ENCODE assay signal across 16 cellular contexts in genomic region chr11:36451681-36452080, GRCh38. TPM values are rescaled to one million over a fixed set of nuclear protein-coding genes. Genes with fewer than 3 reads are reported as not detected.
A peak's percentile ranks its signal among the peaks of the same experiment; 100 is the strongest.
DNase-seq lines count a peak whose midpoint lies in the region; ATAC-seq and TF ChIP-seq lines count a peak whose summit lies in the region.
"Had no signal": no experiment of that assay in that cellular context is flagged by ENCODE, and none has a peak within 500 bp of the region (broad histone marks: within the 10 kb centered on the region; RNA-seq: fewer than 3 reads in every experiment).

No MANE protein-coding gene starts in this region.

- H3K4me3 ChIP-seq in HL-60 (replicated peaks; ENCODE audit: insufficient read depth, low read length): no peak overlapping the region
- no peak overlapping the region for H3K4me3 ChIP-seq in naive thymus-derived CD4-positive, alpha-beta T cell (ENCODE audit: low read length)
- no peak overlapping the region for H3K4me3 ChIP-seq in lower leg skin (ENCODE audit: low read depth, poor library complexity, severe bottlenecking)
- H3K4me3 ChIP-seq: Peyer's patch had no signal

- H3K9me3 Mint-ChIP-seq in CD4-positive, alpha-beta T cell: no peaks in the 10 kb centered on the region
- H3K9me3 Mint-ChIP-seq in activated CD4-positive, alpha-beta memory T cell treated with anti-CD3 and anti-CD28 coated beads for 36 hours: no peaks in the 10 kb centered on the region
- H3K9me3 Mint-ChIP-seq in naive thymus-derived CD4-positive, alpha-beta T cell: peaks cover 0 to 2% (median 0%) of the 10 kb centered on the region in 11 donors
- H3K9me3 Mint-ChIP-seq: H9, IgD-negative memory B cell had no signal

- CTCF ChIA-PET in CD4-positive, alpha-beta T cell (lab: Charles Lee): no interaction called here
- CTCF ChIA-PET in activated CD4-positive, alpha-beta memory T cell treated with anti-CD3 and anti-CD28 coated beads for 36 hours (lab: Charles Lee): interaction anchor here (1.0 to 2.8 kb wide), 7 partner anchors 27 to 159 kb away, joined by 3 to 10 read pairs (median 5); no protein-coding TSS in a partner anchor
- CTCF ChIA-PET in naive thymus-derived CD4-positive, alpha-beta T cell (lab: Charles Lee): no interaction called here
- CTCF ChIA-PET in RWPE1 (lab: Yijun Ruan, JAX): no interaction called here

- H3K36me3 ChIP-seq in naive thymus-derived CD4-positive, alpha-beta T cell (ENCODE audit: control insufficient read depth in 2 of 3, insufficient read depth in 3 of 3, low read length in 3 of 3): peaks cover 0 to 15% (median 0%) of the 10 kb centered on the region in 3 experiments

- WGBS in lower leg skin, 2 donors: 95 to 100% methylated on average over 1 of the region's 1 CpG

- no peak for TF ChIP-seq CTCF in CD4-positive, alpha-beta T cell (IDR thresholded peaks at IDR 0.05)
- no peak for TF ChIP-seq CTCF in HL-60 (IDR thresholded peaks at IDR 0.05; ENCODE audit: insufficient read depth, low read length)
- TF ChIP-seq CTCF in lower leg skin (IDR thresholded peaks at IDR 0.05): no peak
- no peak for TF ChIP-seq CTCF in RWPE1 (conservative IDR thresholded peaks at IDR 0.05; ENCODE audit: low read depth)

- H3K36me3 Mint-ChIP-seq in CD4-positive, alpha-beta T cell (ENCODE audit: low read depth): no peaks in the 10 kb centered on the region
- H3K36me3 Mint-ChIP-seq in activated CD4-positive, alpha-beta memory T cell treated with anti-CD3 and anti-CD28 coated beads for 36 hours: peaks cover 41% of the 10 kb centered on the region
- H3K36me3 Mint-ChIP-seq in naive thymus-derived CD4-positive, alpha-beta T cell: peaks cover 0 to 22% (median 0%) of the 10 kb centered on the region in 5 donors
- H3K36me3 Mint-ChIP-seq: IgD-negative memory B cell had no signal

- POLR2A ChIA-PET in CD4-positive, alpha-beta T cell (lab: Charles Lee): interaction anchor here (1.5 kb wide), 1 partner anchor 74 kb away, joined by 4 read pairs; no protein-coding TSS in a partner anchor
- POLR2A ChIA-PET in activated CD4-positive, alpha-beta memory T cell treated with anti-CD3 and anti-CD28 coated beads for 36 hours (lab: Charles Lee): interaction anchor here (1.6 kb wide), 1 partner anchor 10 kb away, joined by 5 read pairs; no protein-coding TSS in a partner anchor
- POLR2A ChIA-PET in naive thymus-derived CD4-positive, alpha-beta T cell (lab: Charles Lee): no interaction called here
- POLR2A ChIA-PET in RWPE1 (lab: Yijun Ruan, JAX; ENCODE audit: low non-redundant PET): no interaction called here

- no peak overlapping the region for H3K27ac ChIP-seq in CD4-positive, alpha-beta T cell (ENCODE audit: low read depth, low read length)
- peak overlapping the region; percentile 42 for H3K27ac ChIP-seq in HL-60 (replicated peaks)
- no peak overlapping the region for H3K27ac ChIP-seq in naive thymus-derived CD4-positive, alpha-beta T cell (ENCODE audit: low read depth, low read length)
- no peak overlapping the region for H3K27ac ChIP-seq in RWPE1

- peak overlapping the region; percentile 42 for H3K4me3 Mint-ChIP-seq in CD4-positive, alpha-beta T cell
- no peak overlapping the region for H3K4me3 Mint-ChIP-seq in activated CD4-positive, alpha-beta memory T cell treated with anti-CD3 and anti-CD28 coated beads for 36 hours
- H3K4me3 Mint-ChIP-seq in naive thymus-derived CD4-positive, alpha-beta T cell: peak overlapping the region in 8 of 10 donors; percentile 6 to 80 (median 22)
- H3K4me3 Mint-ChIP-seq: H9, IgD-negative memory B cell had no signal

- no peaks in the 10 kb centered on the region for H3K9me3 ChIP-seq in CD4-positive, alpha-beta T cell (ENCODE audit: control insufficient read depth, low read length)
- H3K9me3 ChIP-seq in naive thymus-derived CD4-positive, alpha-beta T cell (ENCODE audit: control insufficient read depth in 2 of 3, low read length in 3 of 3): no peaks in the 10 kb centered on the region
- H3K9me3 ChIP-seq: Peyer's patch, SK-N-SH had no signal

- no peak for TF ChIP-seq POLR2A in lower leg skin (IDR thresholded peaks at IDR 0.05)

- no peak for DNase-seq in CD4-positive, alpha-beta T cell
- DNase-seq in HL-60 (ENCODE audit: low read depth in 1 of 2, low spot score in 1 of 2): no peak
- no peak for DNase-seq in activated CD4-positive, alpha-beta memory T cell treated with anti-CD3 and anti-CD28 coated beads for 36 hours
- DNase-seq in naive thymus-derived CD4-positive, alpha-beta T cell: no peak
- DNase-seq in lower leg skin (ENCODE audit: low spot score in 2 of 2): no peak
- no peak for DNase-seq in UCSD-AML1 (lab: John Stamatoyannopoulos, UW; ENCODE audit: unreplicated experiment)
- DNase-seq in RWPE1 (ENCODE audit: low spot score): no peak
- DNase-seq: H9, NCI-H1417, NCI-H2029, NCI-H510A, Peyer's patch, SHP77, SK-N-SH had no signal

- no peak for ATAC-seq in CD4-positive, alpha-beta T cell (ENCODE audit: poor library complexity)
- no peak for ATAC-seq in naive thymus-derived CD4-positive, alpha-beta T cell
- ATAC-seq in HG02970 (IDR thresholded peaks at IDR 0.05; ENCODE audit: low FRiP score, unreplicated experiment): no peak

- H3K27me3 Mint-ChIP-seq in CD4-positive, alpha-beta T cell: no peaks in the 10 kb centered on the region
- no peaks in the 10 kb centered on the region for H3K27me3 Mint-ChIP-seq in activated CD4-positive, alpha-beta memory T cell treated with anti-CD3 and anti-CD28 coated beads for 36 hours
- H3K27me3 Mint-ChIP-seq in naive thymus-derived CD4-positive, alpha-beta T cell: no peaks in the 10 kb centered on the region
- H3K27me3 Mint-ChIP-seq: IgD-negative memory B cell had no signal

- H3K4me1 ChIP-seq in naive thymus-derived CD4-positive, alpha-beta T cell (ENCODE audit: control insufficient read depth in 2 of 2, insufficient read depth in 2 of 2, low read length in 2 of 2): peaks cover 28 to 41% of the 10 kb centered on the region in 2 donors

- intact Hi-C loops in CD4-positive, alpha-beta T cell (cut with DNase I, micrococcal nuclease): loop anchor here in 1 of 2 experiments (10.0 kb wide), 1 partner anchor 97 kb away; no protein-coding TSS in a partner anchor
- intact Hi-C loops in activated CD4-positive, alpha-beta memory T cell treated with anti-CD3 and anti-CD28 coated beads for 36 hours (cut with micrococcal nuclease): loop anchor here (5.0 kb wide), 2 partner anchors 59 to 74 kb away; no protein-coding TSS in a partner anchor
- intact Hi-C loops in naive thymus-derived CD4-positive, alpha-beta T cell (cut with micrococcal nuclease): loop anchor here in 1 of 2 donors (5.0 kb wide), 1 partner anchor 44 kb away; no protein-coding TSS in a partner anchor
- intact Hi-C loops in lower leg skin (cut with DNase I; ENCODE audit: low total_unique reads): no loop called here

- H3K4me1 Mint-ChIP-seq in CD4-positive, alpha-beta T cell (ENCODE audit: low read depth): peaks cover 46% of the 10 kb centered on the region
- peaks cover 46% of the 10 kb centered on the region for H3K4me1 Mint-ChIP-seq in activated CD4-positive, alpha-beta memory T cell treated with anti-CD3 and anti-CD28 coated beads for 36 hours (ENCODE audit: low read depth)
- peaks cover 24 to 49% (median 42%) of the 10 kb centered on the region in 7 donors for H3K4me1 Mint-ChIP-seq in naive thymus-derived CD4-positive, alpha-beta T cell

- no peaks in the 10 kb centered on the region for H3K27me3 ChIP-seq in CD4-positive, alpha-beta T cell (ENCODE audit: control insufficient read depth, insufficient read depth, low read length)
- no peaks in the 10 kb centered on the region for H3K27me3 ChIP-seq in HL-60 (ENCODE audit: insufficient read depth, poor library complexity, severe bottlenecking)
- no peaks in the 10 kb centered on the region for H3K27me3 ChIP-seq in naive thymus-derived CD4-positive, alpha-beta T cell (ENCODE audit: control insufficient read depth in 2 of 2, insufficient read depth in 2 of 2, low read length in 2 of 2)
- H3K27me3 ChIP-seq: Peyer's patch had no signal

- H3K27ac Mint-ChIP-seq in CD4-positive, alpha-beta T cell: no peak overlapping the region
- H3K27ac Mint-ChIP-seq in activated CD4-positive, alpha-beta memory T cell treated with anti-CD3 and anti-CD28 coated beads for 36 hours: peak overlapping the region; percentile 38
- peak overlapping the region in 1 of 9 donors; percentile 65 for H3K27ac Mint-ChIP-seq in naive thymus-derived CD4-positive, alpha-beta T cell

RNA-seq across cellular contexts. Expression of gene TRAF6, which starts 58.4 kb away (rescaled TPM):
- total RNA-seq in CD4-positive, alpha-beta T cell: 10 to 100 TPM; 27.9 to 29.0 TPM
- total RNA-seq in activated CD4-positive, alpha-beta memory T cell treated with anti-CD3 and anti-CD28 coated beads for 36 hours: 10 to 100 TPM; 12.0 to 12.1 TPM
- total RNA-seq in naive thymus-derived CD4-positive, alpha-beta T cell: 10 to 100 TPM; 14.7 to 22.2 (median 20.6) TPM
- 1 to 10 TPM; 7.9 to 9.6 TPM for polyA plus RNA-seq in naive thymus-derived CD4-positive, alpha-beta T cell
- total RNA-seq in lower leg skin: 10 to 100 TPM; 10.7 to 16.0 (median 13.3) TPM

Comparison
In these comparisons a context has a peak if more than half of its experiments do, and no peak if none do; other contexts are left out.
1. POLR2A ChIA-PET loops: an anchor here in CD4-positive, alpha-beta T cell (1.5 kb wide) and activated CD4-positive, alpha-beta memory T cell treated with anti-CD3 and anti-CD28 coated beads for 36 hours (1.6 kb wide); none called in naive thymus-derived CD4-positive, alpha-beta T cell and RWPE1.